In genomic region chr13:113841355-113841653, GRCh38 we compare ENCODE assay signal across 20 cellular contexts. TPM values are rescaled to one million over a fixed set of nuclear protein-coding genes. Genes with fewer than 3 reads are reported as not detected.
A peak's percentile ranks its signal among the peaks of the same experiment; 100 is the strongest.
DNase-seq lines count a peak whose midpoint lies in the region; ATAC-seq, FAIRE-seq and TF ChIP-seq lines count a peak whose summit lies in the region.
"Had no signal": no experiment of that assay in that cellular context is flagged by ENCODE, and none has a peak within 500 bp of the region (broad histone marks: within the 10 kb centered on the region; RNA-seq: fewer than 3 reads in every experiment).

No MANE protein-coding gene starts in this region.

- CTCF ChIA-PET in AG04450 (lab: Charles Lee) (no interaction called here), WTC11 (lab: Charles Lee) (interaction anchor here (1.5 kb wide), 2 partner anchors 39 to 63 kb away, joined by 3 read pairs; no protein-coding TSS in a partner anchor)

- H3K27me3 ChIP-seq in AG04450 (ENCODE audit: control insufficient read depth, insufficient read depth, low read length): no peaks in the 10 kb centered on the region
- H3K27me3 ChIP-seq in pancreas: no peaks in the 10 kb centered on the region

- DNase-seq in AG04450 (ENCODE audit: low read depth, low spot score) (no peak), GF-D8 (lab: John Stamatoyannopoulos, UW) (peak; percentile 34), dermis blood vessel endothelial cell (peak; percentile 46), pancreas (no peak), EL (no peak), NCI-H2227 (lab: John Stamatoyannopoulos, UW; ENCODE audit: unreplicated experiment) (no peak), WTC11 (ENCODE audit: low spot score) (no peak)
- DNase-seq: activated CD4-positive, alpha-beta T cell treated with anti-CD3 and anti-CD28 coated beads, Interleukin-2, amount 10 ng/mL, durations not matched to agents 7 days and 5 days; activated effector memory CD4-positive, alpha-beta T cell treated with anti-CD3 and anti-CD28 coated beads, Interleukin-2, amount 50 U/mL, for 16 hours; foreskin fibroblast; kidney glomerular epithelial cell; NCI-H1105 treated with DMSO at 0.1 percent for 48 hours; NCI-H2081; PC-3; SIG-M5; stimulated activated CD4-positive, alpha-beta T cell treated with anti-CD3 and anti-CD28 coated beads, Interleukin-4, amount 100 ng/mL, for 24 hours had no signal

- peaks cover 13% of the 10 kb centered on the region for H3K4me1 Mint-ChIP-seq in WTC11

- H3K4me3 Mint-ChIP-seq in WTC11: no peak overlapping the region
- H3K4me3 Mint-ChIP-seq: activated CD4-positive, alpha-beta T cell treated with anti-CD3 and anti-CD28 coated beads, Interleukin-2, amount 10 ng/mL, durations not matched to agents 7 days and 5 days; GM23338 had no signal

- no peaks in the 10 kb centered on the region for H3K9me3 Mint-ChIP-seq in WTC11
- H3K9me3 Mint-ChIP-seq: GM23338 had no signal

- no peak for ATAC-seq in pancreas
- no peak for ATAC-seq in WTC11
- ATAC-seq in GM19452 (IDR thresholded peaks at IDR 0.05; ENCODE audit: unreplicated experiment): no peak
- ATAC-seq: GM23338, PC-3 had no signal

- POLR2A ChIA-PET in AG04450 (lab: Yijun Ruan, JAX) (no interaction called here), WTC11 (lab: Charles Lee) (no interaction called here)

- H3K27ac Mint-ChIP-seq in WTC11: no peak overlapping the region; the same call in 1 of the 2 replicates
- H3K27ac Mint-ChIP-seq: activated CD4-positive, alpha-beta T cell treated with anti-CD3 and anti-CD28 coated beads, Interleukin-2, amount 10 ng/mL, durations not matched to agents 7 days and 5 days; CD14-positive monocyte; GM23338 had no signal

- H3K4me3 ChIP-seq in AG04450 (ENCODE audit: low read depth, low read length): no peak overlapping the region
- H3K4me3 ChIP-seq in pancreas: no peak overlapping the region
- H3K4me3 ChIP-seq: GM23338, spleen had no signal

- H3K36me3 ChIP-seq in pancreas: peaks cover 0 to 11% (median 0%) of the 10 kb centered on the region in 3 donors

- no peaks in the 10 kb centered on the region for H3K27me3 Mint-ChIP-seq in WTC11 (ENCODE audit: low read depth)
- H3K27me3 Mint-ChIP-seq: activated CD4-positive, alpha-beta T cell treated with anti-CD3 and anti-CD28 coated beads, Interleukin-2, amount 10 ng/mL, durations not matched to agents 7 days and 5 days had no signal

- no peak for FAIRE-seq in pancreas (lab: Jason Lieb, UNC)

- WGBS in pancreas, 2 donors: 76 to 82% methylated on average over 15 of the region's 15 CpGs

- TF ChIP-seq CTCF in AG04450 (IDR thresholded peaks at IDR 0.05; ENCODE audit: low read depth, low read length) (no peak), pancreas (IDR thresholded peaks at IDR 0.05) (no peak), WTC11 (IDR thresholded peaks at IDR 0.05) (no peak)

- H3K9me3 ChIP-seq in AG04450 (ENCODE audit: control insufficient read depth, insufficient read depth, low read length) (no peaks in the 10 kb centered on the region; the same call in 1 of the 2 replicates), pancreas (no peaks in the 10 kb centered on the region)
- H3K9me3 ChIP-seq: spleen had no signal

- intact Hi-C loops in pancreas (cut with DNase I): no loop called here

- H3K4me1 ChIP-seq in pancreas: peaks cover 12 to 21% (median 16%) of the 10 kb centered on the region in 3 donors

- H3K27ac ChIP-seq in AG04450 (ENCODE audit: low read depth, low read length) (peak overlapping the region; percentile 65), pancreas (peak overlapping the region; percentile 68 to 90 (median 88))

- no peaks in the 10 kb centered on the region; the same call in 1 of the 2 replicates for H3K36me3 Mint-ChIP-seq in WTC11

TF ChIP-seq in WTC11, 78 proteins besides CTCF, POLR2A, EP300 and RAD21:
- TF ChIP-seq NR2C2 (CRISPR knock-in tag; IDR thresholded peaks at IDR 0.05) (no peak), ATF1 (CRISPR knock-in tag; IDR thresholded peaks at IDR 0.05) (no peak), SMAD3 (CRISPR knock-in tag; IDR thresholded peaks at IDR 0.05; ENCODE audit: borderline replicate concordance) (no peak), GRHL2 (CRISPR knock-in tag; IDR thresholded peaks at IDR 0.05; ENCODE audit: insufficient replicate concordance, severe bottlenecking) (no peak), ERG (CRISPR knock-in tag; IDR thresholded peaks at IDR 0.05) (no peak), CREB1 (CRISPR knock-in tag; IDR thresholded peaks at IDR 0.05) (no peak), ZSCAN18 (CRISPR knock-in tag; IDR thresholded peaks at IDR 0.05) (no peak), PRDM15 (CRISPR knock-in tag; IDR thresholded peaks at IDR 0.05) (no peak), JUN (CRISPR knock-in tag; IDR thresholded peaks at IDR 0.05) (no peak), HMGA2 (CRISPR knock-in tag; IDR thresholded peaks at IDR 0.05) (no peak), GABPB1 (CRISPR knock-in tag; IDR thresholded peaks at IDR 0.05) (no peak), ZNF317 (CRISPR knock-in tag; IDR thresholded peaks at IDR 0.05; ENCODE audit: borderline replicate concordance, low read depth) (no peak), NFE2L1 (CRISPR knock-in tag; IDR thresholded peaks at IDR 0.05) (no peak), NR3C1 (CRISPR knock-in tag; conservative IDR thresholded peaks at IDR 0.05; ENCODE audit: low read depth) (no peak), ZNF138 (CRISPR knock-in tag; conservative IDR thresholded peaks at IDR 0.05) (no peak), RELA (CRISPR knock-in tag; IDR thresholded peaks at IDR 0.05; ENCODE audit: borderline replicate concordance) (no peak), MAX (CRISPR knock-in tag; IDR thresholded peaks at IDR 0.05) (no peak), FOXP1 (CRISPR knock-in tag; IDR thresholded peaks at IDR 0.05; ENCODE audit: borderline replicate concordance) (no peak), SOX15 (CRISPR knock-in tag; IDR thresholded peaks at IDR 0.05) (no peak)

RNA-seq across cellular contexts. Expression of gene GAS6, which starts 22.6 kb away (rescaled TPM):
- polyA plus RNA-seq in AG04450 (2011; rRNA removed) (356 and 455 TPM in 2 replicates), pancreas (100 to 1,000 TPM in 1 of 2 donors, 10 to 100 TPM in 1; 98.0 to 124 TPM)
- polyA minus RNA-seq in AG04450 (2011; rRNA and poly(A)+ RNA removed): 131 and 182 TPM in 2 replicates
- total RNA-seq in dermis blood vessel endothelial cell (147 and 174 TPM in 2 replicates), pancreas (10 to 100 TPM; 24.3 to 68.8 (median 38.6) TPM), WTC11 (2021) (29.4 to 33.7 TPM (median 33.7 TPM) in 3 replicates)

Comparison
In these comparisons a context has a peak if more than half of its experiments do, and no peak if none do; other contexts are left out.
1. DNase-seq: peak in GF-D8 (single experiment) and dermis blood vessel endothelial cell (single experiment); none in AG04450 (single experiment), pancreas (0 of 6), EL (single experiment), NCI-H2227 (single experiment) and WTC11 (single experiment).